Comparison of ENCODE assay signal across 8 cellular contexts in genomic region chr15:69265347-69265955, GRCh38. TPM values are rescaled to one million over a fixed set of nuclear protein-coding genes. Genes with fewer than 3 reads are reported as not detected.
DNase-seq lines count a peak whose midpoint lies in the region; ATAC-seq and TF ChIP-seq lines count a peak whose summit lies in the region.

No MANE protein-coding gene starts in this region.

- ATAC-seq in lower lobe of right lung (no peak), sciatic nerve (no peak)

- no peaks in the 10 kb centered on the region for H3K27me3 Mint-ChIP-seq in activated naive CD8-positive, alpha-beta T cell treated with anti-CD3 and anti-CD28 coated beads for 36 hours

- no peaks in the 10 kb centered on the region for H3K27me3 ChIP-seq in lower lobe of right lung (ENCODE audit: low read depth)

- H3K27ac ChIP-seq in lower lobe of right lung = no peak overlapping the region

- H3K27ac Mint-ChIP-seq in activated naive CD8-positive, alpha-beta T cell treated with anti-CD3 and anti-CD28 coated beads for 36 hours = no peak overlapping the region

- H3K36me3 Mint-ChIP-seq in activated naive CD8-positive, alpha-beta T cell treated with anti-CD3 and anti-CD28 coated beads for 36 hours = no peaks in the 10 kb centered on the region

- H3K36me3 ChIP-seq in lower lobe of right lung = peaks cover 24% of the 10 kb centered on the region

- H3K9me3 Mint-ChIP-seq in activated naive CD8-positive, alpha-beta T cell treated with anti-CD3 and anti-CD28 coated beads for 36 hours = no peaks in the 10 kb centered on the region

- TF ChIP-seq CTCF in astrocyte of the cerebellum (IDR thresholded peaks at IDR 0.05; ENCODE audit: low read depth, low read length, missing control alignments) (peak; percentile 46), lower lobe of right lung (IDR thresholded peaks at IDR 0.05) (peak; percentile 59)

- intact Hi-C loops in lower lobe of right lung (cut with DNase I) (no loop called here), sciatic nerve (cut with DNase I) (no loop called here)

- no peaks in the 10 kb centered on the region for H3K9me3 ChIP-seq in lower lobe of right lung

- H3K4me3 ChIP-seq in astrocyte of the cerebellum (ENCODE audit: low read depth, low read length) (no peak overlapping the region), lower lobe of right lung (no peak overlapping the region)

- H3K4me1 Mint-ChIP-seq in activated naive CD8-positive, alpha-beta T cell treated with anti-CD3 and anti-CD28 coated beads for 36 hours = no peaks in the 10 kb centered on the region

- no peak overlapping the region for H3K4me3 Mint-ChIP-seq in activated naive CD8-positive, alpha-beta T cell treated with anti-CD3 and anti-CD28 coated beads for 36 hours

- DNase-seq in COR-L47 (lab: John Stamatoyannopoulos, UW) (peak; percentile 34), KBM-7 (peak; percentile 60), astrocyte of the cerebellum (ENCODE audit: low read depth) (peak; percentile 11), lower lobe of right lung (no peak), sciatic nerve (ENCODE audit: low spot score) (no peak)
- DNase-seq in NK-92 treated with Interleukin-12 subunit alpha and Interleukin-12 subunit beta, amount 100 ng/mL, for 24 hours (lab: John Stamatoyannopoulos, UW) = no peak
- DNase-seq in activated naive CD4-positive, alpha-beta T cell treated with anti-CD3 and anti-CD28 coated beads, Interleukin-2, amount 50 U/mL, for 16 hours = no peak
- no peak for DNase-seq in activated naive CD8-positive, alpha-beta T cell treated with anti-CD3 and anti-CD28 coated beads for 36 hours

- H3K4me1 ChIP-seq in lower lobe of right lung = no peaks in the 10 kb centered on the region

- in situ Hi-C loops in KBM-7 (cut with MboI; ENCODE audit: low pct_unique_long_range_greater_than_20kb, low sequenced_read_pairs) (no loop called here), astrocyte of the cerebellum (cut with HindIII; ENCODE audit: low sequenced_read_pairs) (no loop called here)

RNA-seq across cellular contexts. Expression of gene PAQR5, which starts 33.3 kb away (rescaled TPM):
- 30.6 TPM for total RNA-seq in lower lobe of right lung
- total RNA-seq in activated naive CD8-positive, alpha-beta T cell treated with anti-CD3 and anti-CD28 coated beads for 36 hours = under 1 TPM; 0.06 to 0.23 TPM
- total RNA-seq in sciatic nerve = 6.5 TPM

Comparison
In these comparisons a context has a peak if more than half of its experiments do, and no peak if none do; other contexts are left out.
1. DNase-seq: peak in COR-L47 (single experiment), KBM-7 (single experiment) and astrocyte of the cerebellum (single experiment); none in lower lobe of right lung (single experiment), NK-92 treated with Interleukin-12 subunit alpha and Interleukin-12 subunit beta, amount 100 ng/mL, for 24 hours (single experiment), activated naive CD4-positive, alpha-beta T cell treated with anti-CD3 and anti-CD28 coated beads, Interleukin-2, amount 50 U/mL, for 16 hours (single experiment), activated naive CD8-positive, alpha-beta T cell treated with anti-CD3 and anti-CD28 coated beads for 36 hours (single experiment) and sciatic nerve (single experiment).